9 cellular contexts compared by ENCODE assay signal in the genomic region with DNA sequence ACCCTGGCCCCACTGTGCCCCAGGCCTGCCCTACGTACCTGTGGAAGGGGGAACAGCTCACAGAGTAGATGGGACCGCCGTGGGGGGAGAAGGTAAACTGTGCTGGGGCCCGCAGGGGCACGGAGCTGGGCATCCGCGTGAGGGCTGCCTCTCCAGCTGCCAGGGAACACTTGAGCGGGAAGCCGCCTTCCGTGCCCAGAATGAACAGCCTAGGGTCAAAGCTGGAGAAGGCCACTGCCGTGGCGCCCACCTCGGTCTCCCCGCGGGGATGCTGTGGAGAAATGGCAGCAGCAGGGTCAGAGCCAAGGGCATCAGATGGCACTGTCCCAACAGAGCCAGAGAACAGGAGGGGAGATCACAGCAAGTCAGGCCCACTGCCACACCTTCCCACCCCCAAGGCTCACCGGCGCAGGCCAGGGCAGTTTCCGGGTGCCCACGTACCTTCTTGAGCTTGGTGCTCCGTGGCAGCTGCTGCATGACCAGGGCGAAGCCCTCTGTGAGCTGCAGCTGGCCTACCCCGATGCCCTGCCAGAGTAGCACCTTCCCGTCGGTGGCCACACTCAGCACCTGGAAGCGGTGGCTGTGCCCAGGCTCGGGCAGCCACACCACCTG. TPM values are rescaled to one million over a fixed set of nuclear protein-coding genes. Genes with fewer than 3 reads are reported as not detected.
A peak's percentile ranks its signal among the peaks of the same experiment; 100 is the strongest.
DNase-seq lines count a peak whose midpoint lies in the region; ATAC-seq, FAIRE-seq and TF ChIP-seq lines count a peak whose summit lies in the region.
"Had no signal": no experiment of that assay in that cellular context is flagged by ENCODE, and none has a peak within 500 bp of the region (broad histone marks: within the 10 kb centered on the region; RNA-seq: fewer than 3 reads in every experiment).

No MANE protein-coding gene starts in this region.

- no peak overlapping the region for H4K91ac ChIP-seq in neuronal stem cell (ENCODE audit: low read depth, low read length, poor library complexity)

- no peak overlapping the region for H2BK15ac ChIP-seq in neuronal stem cell (ENCODE audit: low read length)

- H2AK5ac ChIP-seq in neuronal stem cell (ENCODE audit: low read depth, low read length), result no peak overlapping the region

- H3K36me3 ChIP-seq in SJCRH30 (peaks cover 31% of the 10 kb centered on the region), esophagus squamous epithelium (peaks cover 29 to 79% (median 37%) of the 10 kb centered on the region in 3 donors), neuronal stem cell (replicated peaks in 1 of 2; ENCODE audit: control insufficient read depth in 2 of 2, insufficient read depth in 2 of 2, low read length in 2 of 2) (peaks cover 49 to 96% of the 10 kb centered on the region in 2 donors)

- no peak overlapping the region for H2BK5ac ChIP-seq in neuronal stem cell (ENCODE audit: low read length)

- H3K4me2 ChIP-seq in neuronal stem cell (ENCODE audit: insufficient read depth, low read length, poor library complexity, severe bottlenecking), result no peak overlapping the region

- H3K4me1 ChIP-seq in SJCRH30 (peaks cover 18% of the 10 kb centered on the region), esophagus squamous epithelium (peaks cover 20 to 40% (median 24%) of the 10 kb centered on the region in 3 donors), neuronal stem cell (ENCODE audit: control insufficient read depth in 2 of 2, insufficient read depth in 1 of 2, low read depth in 1 of 2, low read length in 2 of 2) (peaks cover 0 to 6% of the 10 kb centered on the region in 2 donors)

- no peak overlapping the region for H4K8ac ChIP-seq in neuronal stem cell (ENCODE audit: low read depth, low read length)

- H2BK120ac ChIP-seq in neuronal stem cell (ENCODE audit: low read depth, low read length), result no peak overlapping the region

- H3K79me1 ChIP-seq in neuronal stem cell (ENCODE audit: low read depth, low read length), result peaks cover 12% of the 10 kb centered on the region

- no peaks in the 10 kb centered on the region for H3K9me3 ChIP-seq in SJCRH30 (replicated peaks)
- no peaks in the 10 kb centered on the region for H3K9me3 ChIP-seq in esophagus squamous epithelium
- H3K9me3 ChIP-seq in neuronal stem cell (replicated peaks in 1 of 2; ENCODE audit: control insufficient read depth in 2 of 2, insufficient read depth in 1 of 2, low read depth in 1 of 2, low read length in 2 of 2), result no peaks in the 10 kb centered on the region

- no peak overlapping the region for H3K4ac ChIP-seq in neuronal stem cell (ENCODE audit: low read length)

- no peak overlapping the region for H3K9ac ChIP-seq in neuronal stem cell (ENCODE audit: low read depth, low read length, poor library complexity)

- H3K4me3 ChIP-seq in SJCRH30, result no peak overlapping the region
- peak overlapping the region in 1 of 4 donors; percentile 44 for H3K4me3 ChIP-seq in esophagus squamous epithelium
- no peak overlapping the region for H3K4me3 ChIP-seq in neuronal stem cell (ENCODE audit: low read length in 2 of 2)

- no peak overlapping the region for H3K18ac ChIP-seq in neuronal stem cell (ENCODE audit: low read length)

- FAIRE-seq in urothelium cell line (lab: Jason Lieb, UNC), result peak; percentile 5

- peak overlapping the region; percentile 58 for H3K23ac ChIP-seq in neuronal stem cell (ENCODE audit: low read depth, low read length, poor library complexity)

- H3K27ac ChIP-seq in SJCRH30, result peak overlapping the region; percentile 5
- H3K27ac ChIP-seq in esophagus squamous epithelium, result peak overlapping the region; percentile 83 to 95 (median 88)
- H3K27ac ChIP-seq in neuronal stem cell (replicated peaks; ENCODE audit: low read length), result no peak overlapping the region

- no peak for ATAC-seq in GM19328 (IDR thresholded peaks at IDR 0.05; ENCODE audit: unreplicated experiment)
- no peak for ATAC-seq in HG02852 (IDR thresholded peaks at IDR 0.05; ENCODE audit: unreplicated experiment)

- no peak overlapping the region for H2BK12ac ChIP-seq in neuronal stem cell (ENCODE audit: low read length)

- TF ChIP-seq CTCF in esophagus squamous epithelium (IDR thresholded peaks at IDR 0.05), result no peak

- WGBS in esophagus squamous epithelium, 2 donors, result 53 to 58% methylated on average over 5 to 13 of the region's 26 CpGs
- WGBS in neuronal stem cell (ENCODE audit: extremely low coverage in 2 of 2, insufficient read length in 2 of 2, insufficient replicate concordance in 1 of 2), 2 donors, result no CpG with 5 or more reads among the region's 26 CpGs

- DNase-seq in SJCRH30, result no peak
- no peak for DNase-seq in esophagus squamous epithelium (lab: John Stamatoyannopoulos, UW)
- DNase-seq in neuronal stem cell (ENCODE audit: low spot score), result no peak
- no peak for DNase-seq in urothelium cell line (ENCODE audit: low spot score)
- no peak for DNase-seq in SHP77 treated with DMSO at 0.1 percent for 48 hours (lab: John Stamatoyannopoulos, UW)
- DNase-seq: activated T-cell treated with anti-CD3 and anti-CD28 coated beads, Interleukin-2, amount 50 U/mL, for 72 hours; stimulated activated CD4-positive, alpha-beta T cell treated with anti-CD3 and anti-CD28 coated beads, Interleukin-2, amount 100 ng/mL, for 48 hours had no signal

- H2AFZ ChIP-seq in neuronal stem cell (ENCODE audit: low read length), result no peak overlapping the region

- intact Hi-C loops in esophagus squamous epithelium (cut with DNase I), result no loop called here

- no peak for TF ChIP-seq POLR2A in esophagus squamous epithelium (IDR thresholded peaks at IDR 0.05)

- H3K27me3 ChIP-seq in SJCRH30 (no peaks in the 10 kb centered on the region), esophagus squamous epithelium (no peaks in the 10 kb centered on the region), neuronal stem cell (ENCODE audit: control insufficient read depth in 3 of 3, insufficient read depth in 3 of 3, low read depth in 1 of 3, low read length in 3 of 3) (no peaks in the 10 kb centered on the region)

- no peak overlapping the region for H3K14ac ChIP-seq in neuronal stem cell (ENCODE audit: low read length)

RNA-seq across cellular contexts. Expression of a gene that starts 21.9 kb away (rescaled TPM):
- total RNA-seq in SJCRH30 (2014; rRNA removed; shearing (Covaris generic)), result 58.3 and 61.5 TPM in 2 replicates
- total RNA-seq in esophagus squamous epithelium, result 10 to 100 TPM; 39.7 to 65.9 (median 54.4) TPM
- 41.3 TPM for polyA plus RNA-seq in neuronal stem cell (2013, experiment 1 of 2)
- polyA plus RNA-seq in neuronal stem cell (2013, experiment 2 of 2), result 40.8 TPM

RNA-seq across cellular contexts. Expression of a gene that starts 54.3 kb away (rescaled TPM):
- total RNA-seq in SJCRH30 (2014; rRNA removed; shearing (Covaris generic)), result 1,089 and 1,149 TPM in 2 replicates
- total RNA-seq in esophagus squamous epithelium, result 100 to 1,000 TPM in 3 of 4 donors, 10 to 100 TPM in 1; 83.5 to 253 (median 215) TPM
- 683 TPM for polyA plus RNA-seq in neuronal stem cell (2013, experiment 1 of 2)
- 718 TPM for polyA plus RNA-seq in neuronal stem cell (2013, experiment 2 of 2)
